Comparison of ENCODE assay signal across 26 cellular contexts in genomic region chr12:7678744-7679143, GRCh38. TPM values are rescaled to one million over a fixed set of nuclear protein-coding genes. Genes with fewer than 3 reads are reported as not detected.
"Had no signal": no experiment of that assay in that cellular context is flagged by ENCODE, and none has a peak within 500 bp of the region (broad histone marks: within the 10 kb centered on the region; RNA-seq: fewer than 3 reads in every experiment).

No MANE protein-coding gene starts in this region.

- H3K36me3 ChIP-seq: left lung, neutrophil, stomach, thoracic aorta, WERI-Rb-1 had no signal

- ATAC-seq: activated CD4-positive, alpha-beta T cell treated with anti-CD3 and anti-CD28 coated beads for 36 hours; activated CD8-positive, alpha-beta memory T cell treated with anti-CD3 and anti-CD28 coated beads, Interleukin-2, amount 10 ng/mL, durations not matched to agents 7 days and 5 days; left lung; naive thymus-derived CD8-positive, alpha-beta T cell had no signal

- H3K9ac ChIP-seq: parathyroid adenoma had no signal

- H3K9me3 ChIP-seq: left lung, neutrophil, stomach, thoracic aorta had no signal

- H3K4me2 ChIP-seq: hepatocyte had no signal

- H3K27me3 ChIP-seq: hepatocyte, left lung, neutrophil had no signal

- H3K27ac Mint-ChIP-seq: activated CD4-positive, alpha-beta memory T cell treated with anti-CD3 and anti-CD28 coated beads for 36 hours; activated CD4-positive, alpha-beta T cell treated with anti-CD3 and anti-CD28 coated beads for 36 hours; activated CD8-positive, alpha-beta memory T cell treated with anti-CD3 and anti-CD28 coated beads, Interleukin-2, amount 10 ng/mL, durations not matched to agents 7 days and 5 days; activated naive CD4-positive, alpha-beta T cell treated with anti-CD3 and anti-CD28 coated beads for 36 hours; activated T-helper 2 cell treated with anti-CD3 and anti-CD28 coated beads, Interferon-gamma antibody, Interleukin-2, Interleukin-4, amounts not matched to agents 10 μg/mL and 5 μg/mL and 100 μg/mL, durations not matched to agents 14 hours and 24 hours and 36 hours; naive thymus-derived CD8-positive, alpha-beta T cell had no signal

- FAIRE-seq: astrocyte, keratinocyte had no signal

- DNase-seq: activated CD4-positive, alpha-beta memory T cell treated with anti-CD3 and anti-CD28 coated beads for 36 hours; activated CD4-positive, alpha-beta T cell treated with anti-CD3 and anti-CD28 coated beads for 36 hours; activated CD8-positive, alpha-beta memory T cell treated with anti-CD3 and anti-CD28 coated beads, Interleukin-2, amount 10 ng/mL, durations not matched to agents 7 days and 5 days; activated naive CD4-positive, alpha-beta T cell treated with anti-CD3 and anti-CD28 coated beads for 36 hours; activated T-cell treated with anti-CD3 and anti-CD28 coated beads, Interleukin-2, amount 50 U/mL, for 1 hour; left lung; naive thymus-derived CD8-positive, alpha-beta T cell; stimulated activated CD4-positive, alpha-beta T cell treated with anti-CD3 and anti-CD28 coated beads, Interleukin-12 subunit alpha, Interleukin-12 subunit beta, amount 100 ng/mL, for 4 hours; stimulated activated CD4-positive, alpha-beta T cell treated with anti-CD3 and anti-CD28 coated beads, Interleukin-2, amount 100 ng/mL, for 24 hours; stomach; T-helper 9 cell; WERI-Rb-1 had no signal

- H3K4me3 ChIP-seq: hepatocyte, left lung, stomach, thoracic aorta had no signal

- H3K79me2 ChIP-seq: hepatocyte, parathyroid adenoma had no signal

- H3K4me1 ChIP-seq: left lung, parathyroid adenoma, stomach had no signal

- H2AFZ ChIP-seq: hepatocyte, parathyroid adenoma had no signal

- H3K9me3 Mint-ChIP-seq: activated CD4-positive, alpha-beta memory T cell treated with anti-CD3 and anti-CD28 coated beads for 36 hours; activated naive CD4-positive, alpha-beta T cell treated with anti-CD3 and anti-CD28 coated beads for 36 hours; activated T-helper 2 cell treated with anti-CD3 and anti-CD28 coated beads, Interferon-gamma antibody, Interleukin-2, Interleukin-4, amounts not matched to agents 10 μg/mL and 5 μg/mL and 100 μg/mL, durations not matched to agents 14 hours and 24 hours and 36 hours; naive thymus-derived CD8-positive, alpha-beta T cell had no signal

- H3K4me3 Mint-ChIP-seq: activated CD4-positive, alpha-beta memory T cell treated with anti-CD3 and anti-CD28 coated beads for 36 hours; activated CD4-positive, alpha-beta T cell treated with anti-CD3 and anti-CD28 coated beads for 36 hours; activated CD8-positive, alpha-beta memory T cell treated with anti-CD3 and anti-CD28 coated beads, Interleukin-2, amount 10 ng/mL, durations not matched to agents 7 days and 5 days; activated naive CD4-positive, alpha-beta T cell treated with anti-CD3 and anti-CD28 coated beads for 36 hours had no signal

- H3K36me3 Mint-ChIP-seq: activated CD4-positive, alpha-beta memory T cell treated with anti-CD3 and anti-CD28 coated beads for 36 hours; activated CD8-positive, alpha-beta memory T cell treated with anti-CD3 and anti-CD28 coated beads, Interleukin-2, amount 10 ng/mL, durations not matched to agents 7 days and 5 days; naive thymus-derived CD8-positive, alpha-beta T cell had no signal

- H3K27ac ChIP-seq: hepatocyte, left lung, neutrophil, parathyroid adenoma, stomach, thoracic aorta, WERI-Rb-1 had no signal

RNA-seq across cellular contexts. Expression of gene APOBEC1, which starts 13.0 kb away (rescaled TPM):
- total RNA-seq: activated CD4-positive, alpha-beta memory T cell treated with anti-CD3 and anti-CD28 coated beads for 36 hours; activated CD4-positive, alpha-beta T cell treated with anti-CD3 and anti-CD28 coated beads for 36 hours; activated CD8-positive, alpha-beta memory T cell treated with anti-CD3 and anti-CD28 coated beads, Interleukin-2, amount 10 ng/mL, durations not matched to agents 7 days and 5 days; activated naive CD4-positive, alpha-beta T cell treated with anti-CD3 and anti-CD28 coated beads for 36 hours; activated T-helper 2 cell treated with anti-CD3 and anti-CD28 coated beads, Interferon-gamma antibody, Interleukin-2, Interleukin-4, amounts not matched to agents 10 μg/mL and 5 μg/mL and 100 μg/mL, durations not matched to agents 14 hours and 24 hours and 36 hours; astrocyte; dermis microvascular lymphatic vessel endothelial cell; fibroblast of villous mesenchyme; glomerular endothelial cell; left lung; naive thymus-derived CD8-positive, alpha-beta T cell; thoracic aorta; ureter had no signal
- polyA plus RNA-seq: adipose tissue; esophagus; keratinocyte; naive thymus-derived CD8-positive, alpha-beta T cell had no signal

RNA-seq across cellular contexts. Expression of gene GDF3, which starts 16.8 kb away (rescaled TPM):
- total RNA-seq: activated CD4-positive, alpha-beta memory T cell treated with anti-CD3 and anti-CD28 coated beads for 36 hours; activated CD4-positive, alpha-beta T cell treated with anti-CD3 and anti-CD28 coated beads for 36 hours; activated CD8-positive, alpha-beta memory T cell treated with anti-CD3 and anti-CD28 coated beads, Interleukin-2, amount 10 ng/mL, durations not matched to agents 7 days and 5 days; activated naive CD4-positive, alpha-beta T cell treated with anti-CD3 and anti-CD28 coated beads for 36 hours; activated T-helper 2 cell treated with anti-CD3 and anti-CD28 coated beads, Interferon-gamma antibody, Interleukin-2, Interleukin-4, amounts not matched to agents 10 μg/mL and 5 μg/mL and 100 μg/mL, durations not matched to agents 14 hours and 24 hours and 36 hours; astrocyte; fibroblast of villous mesenchyme; hepatocyte; mucosa of gallbladder; naive thymus-derived CD8-positive, alpha-beta T cell; stomach; thoracic aorta; ureter had no signal
- polyA plus RNA-seq: keratinocyte; naive thymus-derived CD8-positive, alpha-beta T cell; stomach had no signal

RNA-seq across cellular contexts. Expression of gene DPPA3, which starts 32.5 kb away (rescaled TPM):
- total RNA-seq: activated CD4-positive, alpha-beta memory T cell treated with anti-CD3 and anti-CD28 coated beads for 36 hours; activated CD4-positive, alpha-beta T cell treated with anti-CD3 and anti-CD28 coated beads for 36 hours; activated CD8-positive, alpha-beta memory T cell treated with anti-CD3 and anti-CD28 coated beads, Interleukin-2, amount 10 ng/mL, durations not matched to agents 7 days and 5 days; activated naive CD4-positive, alpha-beta T cell treated with anti-CD3 and anti-CD28 coated beads for 36 hours; activated T-helper 2 cell treated with anti-CD3 and anti-CD28 coated beads, Interferon-gamma antibody, Interleukin-2, Interleukin-4, amounts not matched to agents 10 μg/mL and 5 μg/mL and 100 μg/mL, durations not matched to agents 14 hours and 24 hours and 36 hours; astrocyte; dermis microvascular lymphatic vessel endothelial cell; fibroblast of villous mesenchyme; glomerular endothelial cell; left lung; mucosa of gallbladder; naive thymus-derived CD8-positive, alpha-beta T cell; stomach; thoracic aorta; ureter had no signal
- polyA plus RNA-seq: adipose tissue; esophagus; keratinocyte; naive thymus-derived CD8-positive, alpha-beta T cell; stomach had no signal
